Comparison of ENCODE assay signal across 22 cellular contexts in the genomic region with DNA sequence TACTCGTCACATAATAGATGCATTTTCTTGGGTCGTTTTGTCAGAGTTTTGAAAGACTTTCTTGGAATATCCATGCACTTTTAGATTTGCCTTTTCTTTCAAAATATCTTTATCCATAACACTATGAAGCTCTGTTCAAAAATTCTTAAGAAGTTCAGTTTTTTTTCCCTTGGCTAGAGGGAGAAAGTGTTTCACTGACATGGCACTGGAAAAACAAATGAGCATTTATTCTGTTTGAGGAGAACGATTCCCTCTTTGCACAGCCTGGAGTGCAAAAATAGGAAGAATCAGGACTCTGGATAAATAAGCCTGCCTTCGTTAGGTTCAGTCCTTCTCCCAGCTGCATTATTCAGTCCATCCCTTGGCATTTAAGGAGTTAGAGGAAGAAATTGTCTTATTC.
DNase-seq lines count a peak whose midpoint lies in the region; ATAC-seq and TF ChIP-seq lines count a peak whose summit lies in the region.
"Had no signal": no experiment of that assay in that cellular context is flagged by ENCODE, and none has a peak within 500 bp of the region (broad histone marks: within the 10 kb centered on the region; RNA-seq: fewer than 3 reads in every experiment).

No MANE protein-coding gene starts in this region.

- no peaks in the 10 kb centered on the region for H3F3A ChIP-seq in SK-N-SH (replicated peaks; ENCODE audit: insufficient read depth)

- H3K27ac ChIP-seq in SK-N-SH (ENCODE audit: low read depth in 2 of 2, low read length in 1 of 2): no peak overlapping the region
- H3K27ac ChIP-seq: A549; BLaER1 treated with 17β-estradiol and CSF1 and Interleukin-3, amounts not matched to agents 10 nM and 100 nM; GM23248 had no signal

- POLR2A ChIA-PET in SK-N-SH (lab: Yijun Ruan, JAX): no interaction called here

- H3K4me3 ChIP-seq in SK-N-SH (ENCODE audit: low read depth in 2 of 2, low read length in 1 of 2): no peak overlapping the region
- H3K4me3 ChIP-seq: A549; BLaER1 treated with 17β-estradiol and CSF1 and Interleukin-3, amounts not matched to agents 10 nM and 100 nM; GM12878; GM23248 had no signal

- H3K4me2 ChIP-seq in SK-N-SH: no peak overlapping the region
- H3K4me2 ChIP-seq: A549; BLaER1 treated with 17β-estradiol and CSF1 and Interleukin-3, amounts not matched to agents 10 nM and 100 nM had no signal

- no peaks in the 10 kb centered on the region for H4K20me1 ChIP-seq in SK-N-SH (ENCODE audit: insufficient read depth)
- H4K20me1 ChIP-seq: BLaER1 treated with 17β-estradiol and CSF1 and Interleukin-3, amounts not matched to agents 10 nM and 100 nM had no signal

- no peak overlapping the region for H2AFZ ChIP-seq in SK-N-SH (ENCODE audit: low read depth)
- H2AFZ ChIP-seq: GM23248 had no signal

- WGBS in SK-N-SH (ENCODE audit: low lambda C conversion rate): 77% methylated on average over 4 of the region's 4 CpGs

- no peak for TF ChIP-seq CTCF in SK-N-SH (IDR thresholded peaks at IDR 0.05)

- no peaks in the 10 kb centered on the region for H3K79me2 ChIP-seq in SK-N-SH (ENCODE audit: insufficient read depth)

- peak; percentile 64 for DNase-seq in epidermal melanocyte (ENCODE audit: insufficient read length, low spot score)
- DNase-seq in medulla oblongata (ENCODE audit: extremely low spot score): peak; percentile 19
- peak; percentile 36 for DNase-seq in pons (ENCODE audit: low spot score)
- DNase-seq in SK-N-SH: no peak
- no peak for DNase-seq in NCI-H2107 (lab: John Stamatoyannopoulos, UW)
- DNase-seq: 8988T; ACHN; AML-193; BE2C; CD4-positive, alpha-beta T cell; CD8-positive, alpha-beta memory T cell; DMS 273 treated with DMSO at 0.1 percent for 48 hours; DMS79; EL; GDM1; GM23248; H7; HCEC 1CT had no signal

- no peaks in the 10 kb centered on the region for H3K9me2 ChIP-seq in SK-N-SH

- TF ChIP-seq EP300 in SK-N-SH (IDR thresholded peaks at IDR 0.05; ENCODE audit: borderline replicate concordance in 1 of 2, low read depth in 1 of 2, low read length in 1 of 2): no peak

- no peaks in the 10 kb centered on the region for H3K27me3 ChIP-seq in SK-N-SH (ENCODE audit: insufficient read depth)
- H3K27me3 ChIP-seq: BE2C; BLaER1 treated with 17β-estradiol and CSF1 and Interleukin-3, amounts not matched to agents 10 nM and 100 nM had no signal

- CTCF ChIA-PET in SK-N-SH (lab: Yijun Ruan, JAX): no interaction called here

- no peak for TF ChIP-seq RAD21 in SK-N-SH (IDR thresholded peaks at IDR 0.05; ENCODE audit: low read length)

- H3K9ac ChIP-seq in SK-N-SH: no peak overlapping the region
- H3K9ac ChIP-seq: BLaER1 treated with 17β-estradiol and CSF1 and Interleukin-3, amounts not matched to agents 10 nM and 100 nM; GM23248 had no signal

- H3K9me3 ChIP-seq in SK-N-SH: no peaks in the 10 kb centered on the region
- H3K9me3 ChIP-seq: A549, BE2C had no signal

- no peak for ATAC-seq in GM18867 (IDR thresholded peaks at IDR 0.05; ENCODE audit: unreplicated experiment)
- ATAC-seq: A549, GM12878 had no signal

- no peaks in the 10 kb centered on the region for H3K4me1 ChIP-seq in SK-N-SH (ENCODE audit: control insufficient read depth in 1 of 2, insufficient read depth in 2 of 2, low read depth in 1 of 2, low read length in 1 of 2)
- H3K4me1 ChIP-seq: A549; BE2C; BLaER1 treated with 17β-estradiol and CSF1 and Interleukin-3, amounts not matched to agents 10 nM and 100 nM had no signal

- H3K36me3 ChIP-seq in SK-N-SH (replicated peaks in 1 of 2; ENCODE audit: control insufficient read depth in 1 of 2, insufficient read depth in 2 of 2, low read length in 1 of 2): peaks cover 0 to 3% of the 10 kb centered on the region in 2 experiments
- H3K36me3 ChIP-seq: BE2C; BLaER1 treated with 17β-estradiol and CSF1 and Interleukin-3, amounts not matched to agents 10 nM and 100 nM had no signal

TF ChIP-seq in SK-N-SH, 30 proteins besides CTCF, POLR2A, EP300 and RAD21:
- TF ChIP-seq RFX5 (IDR thresholded peaks at IDR 0.05; ENCODE audit: low read length) (no peak), GATA2 (CRISPR knock-in tag; IDR thresholded peaks at IDR 0.05) (no peak), YY1 (IDR thresholded peaks at IDR 0.05; ENCODE audit: low read depth) (no peak), MXI1 (IDR thresholded peaks at IDR 0.05; ENCODE audit: low read depth, low read length) (no peak), TAF1 (IDR thresholded peaks at IDR 0.05; ENCODE audit: borderline replicate concordance, low read depth, low read length) (no peak), GABPA (IDR thresholded peaks at IDR 0.05; ENCODE audit: low read depth) (no peak), TCF12 (IDR thresholded peaks at IDR 0.05) (no peak), FOSL2 (IDR thresholded peaks at IDR 0.05; ENCODE audit: borderline replicate concordance, low read depth) (no peak), CHD2 (IDR thresholded peaks at IDR 0.05; ENCODE audit: low read length, partially characterized antibody) (no peak), RCOR1 (IDR thresholded peaks at IDR 0.05; ENCODE audit: low read length) (no peak), FOXM1 (IDR thresholded peaks at IDR 0.05; ENCODE audit: low read depth) (no peak), ELF1 (IDR thresholded peaks at IDR 0.05) (no peak), POLR2AphosphoS5 (IDR thresholded peaks at IDR 0.05; ENCODE audit: low read depth, low read length) (no peak), NRF1 (IDR thresholded peaks at IDR 0.05; ENCODE audit: low read depth, low read length) (no peak)
- TF ChIP-seq, protein P1, sequence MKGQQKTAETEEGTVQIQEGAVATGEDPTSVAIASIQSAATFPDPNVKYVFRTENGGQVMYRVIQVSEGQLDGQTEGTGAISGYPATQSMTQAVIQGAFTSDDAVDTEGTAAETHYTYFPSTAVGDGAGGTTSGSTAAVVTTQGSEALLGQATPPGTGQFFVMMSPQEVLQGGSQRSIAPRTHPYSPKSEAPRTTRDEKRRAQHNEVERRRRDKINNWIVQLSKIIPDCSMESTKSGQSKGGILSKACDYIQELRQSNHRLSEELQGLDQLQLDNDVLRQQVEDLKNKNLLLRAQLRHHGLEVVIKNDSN (IDR thresholded peaks at IDR 0.05; ENCODE audit: borderline replicate concordance, low read depth): no peak
- TF ChIP-seq, protein P2, sequence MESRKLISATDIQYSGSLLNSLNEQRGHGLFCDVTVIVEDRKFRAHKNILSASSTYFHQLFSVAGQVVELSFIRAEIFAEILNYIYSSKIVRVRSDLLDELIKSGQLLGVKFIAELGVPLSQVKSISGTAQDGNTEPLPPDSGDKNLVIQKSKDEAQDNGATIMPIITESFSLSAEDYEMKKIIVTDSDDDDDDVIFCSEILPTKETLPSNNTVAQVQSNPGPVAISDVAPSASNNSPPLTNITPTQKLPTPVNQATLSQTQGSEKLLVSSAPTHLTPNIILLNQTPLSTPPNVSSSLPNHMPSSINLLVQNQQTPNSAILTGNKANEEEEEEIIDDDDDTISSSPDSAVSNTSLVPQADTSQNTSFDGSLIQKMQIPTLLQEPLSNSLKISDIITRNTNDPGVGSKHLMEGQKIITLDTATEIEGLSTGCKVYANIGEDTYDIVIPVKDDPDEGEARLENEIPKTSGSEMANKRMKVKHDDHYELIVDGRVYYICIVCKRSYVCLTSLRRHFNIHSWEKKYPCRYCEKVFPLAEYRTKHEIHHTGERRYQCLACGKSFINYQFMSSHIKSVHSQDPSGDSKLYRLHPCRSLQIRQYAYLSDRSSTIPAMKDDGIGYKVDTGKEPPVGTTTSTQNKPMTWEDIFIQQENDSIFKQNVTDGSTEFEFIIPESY (IDR thresholded peaks at IDR 0.05; ENCODE audit: borderline replicate concordance, low read depth): no peak
- TF ChIP-seq, protein P3, sequence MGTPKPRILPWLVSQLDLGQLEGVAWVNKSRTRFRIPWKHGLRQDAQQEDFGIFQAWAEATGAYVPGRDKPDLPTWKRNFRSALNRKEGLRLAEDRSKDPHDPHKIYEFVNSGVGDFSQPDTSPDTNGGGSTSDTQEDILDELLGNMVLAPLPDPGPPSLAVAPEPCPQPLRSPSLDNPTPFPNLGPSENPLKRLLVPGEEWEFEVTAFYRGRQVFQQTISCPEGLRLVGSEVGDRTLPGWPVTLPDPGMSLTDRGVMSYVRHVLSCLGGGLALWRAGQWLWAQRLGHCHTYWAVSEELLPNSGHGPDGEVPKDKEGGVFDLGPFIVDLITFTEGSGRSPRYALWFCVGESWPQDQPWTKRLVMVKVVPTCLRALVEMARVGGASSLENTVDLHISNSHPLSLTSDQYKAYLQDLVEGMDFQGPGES (IDR thresholded peaks at IDR 0.05; ENCODE audit: low read depth, low read length): no peak
- TF ChIP-seq, protein P4, sequence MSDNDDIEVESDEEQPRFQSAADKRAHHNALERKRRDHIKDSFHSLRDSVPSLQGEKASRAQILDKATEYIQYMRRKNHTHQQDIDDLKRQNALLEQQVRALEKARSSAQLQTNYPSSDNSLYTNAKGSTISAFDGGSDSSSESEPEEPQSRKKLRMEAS (IDR thresholded peaks at IDR 0.05; ENCODE audit: low read depth): no peak

Comparison
In these comparisons a context has a peak if more than half of its experiments do, and no peak if none do; other contexts are left out.
1. DNase-seq: peak in epidermal melanocyte (single experiment), medulla oblongata (single experiment) and pons (single experiment); none in SK-N-SH (single experiment) and NCI-H2107 (single experiment).